ENCODE assay signal across 9 cellular contexts in the genomic region with DNA sequence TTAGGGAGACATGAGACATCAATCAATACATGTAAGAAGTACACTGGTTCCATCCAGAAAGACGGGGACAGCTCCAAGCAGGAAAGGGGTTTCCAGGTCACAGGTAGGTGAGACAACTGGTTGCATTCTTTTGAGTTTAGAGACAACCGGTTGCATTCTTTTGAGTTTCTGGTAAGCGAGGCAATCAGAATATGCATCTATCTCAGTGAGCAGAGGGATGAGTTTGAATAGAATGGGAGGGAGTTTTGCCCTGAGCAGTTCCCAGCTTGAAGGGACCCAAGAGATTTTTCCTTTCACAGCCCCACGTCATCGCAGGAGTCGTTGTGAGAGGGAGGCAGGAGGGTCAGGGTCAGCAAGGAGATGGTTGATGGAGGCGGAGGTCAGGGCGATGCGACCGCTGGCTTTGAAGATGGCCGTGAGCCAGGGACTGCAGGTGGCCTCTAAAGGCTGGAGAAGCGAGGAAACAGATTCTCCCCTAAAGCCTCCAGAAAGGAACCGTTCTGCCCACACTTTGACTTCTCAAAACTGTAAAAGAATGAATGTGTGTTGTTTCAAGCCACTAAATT. TPM values are rescaled to one million over a fixed set of nuclear protein-coding genes. Genes with fewer than 3 reads are reported as not detected.
DNase-seq lines count a peak whose midpoint lies in the region; ATAC-seq and TF ChIP-seq lines count a peak whose summit lies in the region.
"Had no signal": no experiment of that assay in that cellular context is flagged by ENCODE, and none has a peak within 500 bp of the region (broad histone marks: within the 10 kb centered on the region; RNA-seq: fewer than 3 reads in every experiment).

No MANE protein-coding gene starts in this region.

- peaks cover 24% of the 10 kb centered on the region for H3K27me3 ChIP-seq in MM.1S (replicated peaks; ENCODE audit: insufficient read depth, low read length)
- no peaks in the 10 kb centered on the region for H3K27me3 ChIP-seq in mononuclear cell (ENCODE audit: insufficient read depth, low read length)
- H3K27me3 ChIP-seq in heart left ventricle: peaks cover 0 to 19% (median 0%) of the 10 kb centered on the region in 9 donors

- intact Hi-C loops in heart left ventricle (cut with DNase I): no loop called here

- DNase-seq in MM.1S (no peak), NCI-H2227 treated with DMSO at 0.1 percent for 48 hours (lab: John Stamatoyannopoulos, UW) (no peak), DMS53 treated with DMSO at 0.1 percent for 48 hours (lab: John Stamatoyannopoulos, UW; ENCODE audit: unreplicated experiment) (no peak), heart left ventricle (no peak)
- DNase-seq: DMS 273 treated with DMSO at 0.1 percent for 48 hours had no signal

- H3K27ac ChIP-seq in MM.1S (ENCODE audit: low read length) (no peak overlapping the region; the same call in 1 of the 2 replicates), heart left ventricle (peak overlapping the region in 1 of 12 donors; percentile 76)

- no peak for TF ChIP-seq POLR2A in heart left ventricle (IDR thresholded peaks at IDR 0.05)

- no peak overlapping the region for H3K9ac ChIP-seq in MM.1S (ENCODE audit: low read length)

- no peaks in the 10 kb centered on the region for H3K36me3 ChIP-seq in MM.1S (replicated peaks; ENCODE audit: insufficient read depth, low read length)
- H3K36me3 ChIP-seq in heart left ventricle: no peaks in the 10 kb centered on the region

- peak overlapping the region; percentile 6; the same call in 1 of the 2 replicates for H3K4me3 ChIP-seq in GM08714 (ENCODE audit: low read length)
- no peak overlapping the region for H3K4me3 ChIP-seq in MM.1S (ENCODE audit: low read length)
- H3K4me3 ChIP-seq in mononuclear cell (ENCODE audit: low read length): peak overlapping the region; percentile 12
- H3K4me3 ChIP-seq in heart left ventricle: no peak overlapping the region

- no peaks in the 10 kb centered on the region for H3K9me2 ChIP-seq in MM.1S (replicated peaks; ENCODE audit: insufficient read depth, low read length)

- H3K4me1 ChIP-seq in MM.1S (ENCODE audit: low read length) (peaks cover 15% of the 10 kb centered on the region), mononuclear cell (ENCODE audit: insufficient read depth, low read length) (peaks cover 66% of the 10 kb centered on the region), heart left ventricle (peaks cover 0 to 31% (median 0%) of the 10 kb centered on the region in 12 donors)

- peak overlapping the region; percentile 50; the same call in 1 of the 2 replicates for H3K4me2 ChIP-seq in MM.1S (ENCODE audit: low read depth, low read length)

- H4K20me1 ChIP-seq in MM.1S (ENCODE audit: insufficient read depth, low read length): no peaks in the 10 kb centered on the region

- 0 out of 2 replicates have a peak, but pooled peaks cover 7% of the 10 kb centered on the region for H3F3A ChIP-seq in MM.1S (ENCODE audit: insufficient read depth, low read length)

- no peak for TF ChIP-seq CTCF in MM.1S (IDR thresholded peaks at IDR 0.05; ENCODE audit: low read length)
- no peak for TF ChIP-seq CTCF in heart left ventricle (IDR thresholded peaks at IDR 0.05)

- no peaks in the 10 kb centered on the region for H3K9me3 ChIP-seq in MM.1S (replicated peaks; ENCODE audit: insufficient read depth, low read length)
- no peaks in the 10 kb centered on the region for H3K9me3 ChIP-seq in mononuclear cell (ENCODE audit: low read depth, low read length)
- H3K9me3 ChIP-seq in heart left ventricle: no peaks in the 10 kb centered on the region

- ATAC-seq in GM21447 (IDR thresholded peaks at IDR 0.05; ENCODE audit: unreplicated experiment): peak; percentile 27
- no peak for ATAC-seq in GM19395 (IDR thresholded peaks at IDR 0.05; ENCODE audit: unreplicated experiment)
- no peak for ATAC-seq in heart left ventricle

- no peaks in the 10 kb centered on the region for H3K79me2 ChIP-seq in MM.1S (ENCODE audit: low read length)

- H2AFZ ChIP-seq in MM.1S (ENCODE audit: low read length): no peak overlapping the region

- WGBS in heart left ventricle, 4 donors: 58 to 76% (median 62%) methylated on average over 13 of the region's 13 CpGs

RNA-seq across cellular contexts. Expression of gene IRF8, which starts 36.5 kb away (rescaled TPM):
- total RNA-seq in mononuclear cell: 94.9 TPM
- 10 to 100 TPM in 2 of 9 donors, 1 to 10 TPM in 7; 1.8 to 31.8 (median 3.8) TPM for total RNA-seq in heart left ventricle
- 1 to 10 TPM; 1.0 to 2.1 TPM for polyA plus RNA-seq in heart left ventricle

Comparison
In these comparisons a context has a peak if more than half of its experiments do, and no peak if none do; other contexts are left out.
1. H3K4me3 ChIP-seq: peak in GM08714 (single experiment) and mononuclear cell (single experiment); none in MM.1S (single experiment) and heart left ventricle (0 of 12).